In the genomic region with DNA sequence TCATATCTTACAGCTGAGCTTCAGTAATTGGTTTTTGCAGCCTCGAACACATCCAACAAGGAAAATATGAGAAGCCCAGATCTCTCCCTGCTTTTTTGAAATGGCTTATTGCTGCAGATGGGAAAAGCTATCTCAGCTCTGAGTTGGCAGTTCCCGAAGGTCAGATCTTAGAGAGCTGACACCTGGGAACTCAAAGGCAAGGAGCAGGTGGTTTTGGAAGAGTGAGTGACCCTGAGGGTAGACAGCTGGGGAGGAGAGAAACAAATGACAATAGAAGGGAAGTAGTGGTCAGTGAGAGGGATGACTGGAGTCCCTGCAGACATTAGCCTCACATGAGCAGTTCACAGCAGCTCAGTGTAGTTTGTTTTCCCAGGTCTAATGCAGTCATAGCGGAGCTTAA, we compare ENCODE assay signal across 21 cellular contexts.
"Had no signal": no experiment of that assay in that cellular context is flagged by ENCODE, and none has a peak within 500 bp of the region (broad histone marks: within the 10 kb centered on the region; RNA-seq: fewer than 3 reads in every experiment).

No MANE protein-coding gene starts in this region.

- H3K4me3 Mint-ChIP-seq: activated CD8-positive, alpha-beta T cell treated with anti-CD3 and anti-CD28 coated beads, Interleukin-2, amount 10 ng/mL, durations not matched to agents 7 days and 5 days; activated T-cell treated with anti-CD3 and anti-CD28 coated beads, Interleukin-2, amount 50 U/mL, for 72 hours; natural killer cell; T-helper 1 cell treated with Interleukin-12 subunit alpha and Interleukin-12 subunit beta and Interleukin-4 antibody, amounts not matched to agents 30 μg/mL and 1 μg/mL, for 36 hours; WTC11 had no signal

- DNase-seq: activated CD4-positive, alpha-beta T cell treated with anti-CD3 and anti-CD28 coated beads for 48 hours; activated CD8-positive, alpha-beta memory T cell treated with anti-CD3 and anti-CD28 coated beads, Interleukin-2, amount 50 U/mL, for 4 hours; activated CD8-positive, alpha-beta T cell treated with anti-CD3 and anti-CD28 coated beads, Interleukin-2, amount 10 ng/mL, durations not matched to agents 7 days and 5 days; activated gamma-delta T cell; activated T-cell treated with anti-CD3 and anti-CD28 coated beads, Interleukin-2, amount 50 U/mL, for 72 hours; caudate nucleus; colonic mucosa; esophagus squamous epithelium; islet precursor cell; left ventricle myocardium inferior; natural killer cell; occipital lobe; sigmoid colon; spleen; stomach had no signal

- H3K9me3 Mint-ChIP-seq: activated naive CD4-positive, alpha-beta T cell treated with anti-CD3 and anti-CD28 coated beads, Interleukin-2, amount 50 U/mL, for 72 hours; activated T-cell treated with anti-CD3 and anti-CD28 coated beads, Interleukin-2, amount 50 U/mL, for 72 hours; natural killer cell; T-helper 1 cell treated with Interleukin-12 subunit alpha and Interleukin-12 subunit beta and Interleukin-4 antibody, amounts not matched to agents 30 μg/mL and 1 μg/mL, for 36 hours had no signal

- H3K27ac ChIP-seq: colonic mucosa, esophagus squamous epithelium, hepatocyte, left ventricle myocardium inferior, prostate gland, sigmoid colon, spleen, stomach, thoracic aorta had no signal

- H3K27ac Mint-ChIP-seq: activated CD8-positive, alpha-beta T cell treated with anti-CD3 and anti-CD28 coated beads, Interleukin-2, amount 10 ng/mL, durations not matched to agents 7 days and 5 days; activated naive CD4-positive, alpha-beta T cell treated with anti-CD3 and anti-CD28 coated beads, Interleukin-2, amount 50 U/mL, for 72 hours; activated T-cell treated with anti-CD3 and anti-CD28 coated beads, Interleukin-2, amount 50 U/mL, for 72 hours; natural killer cell; T-helper 1 cell treated with Interleukin-12 subunit alpha and Interleukin-12 subunit beta and Interleukin-4 antibody, amounts not matched to agents 30 μg/mL and 1 μg/mL, for 36 hours; WTC11 had no signal

- ATAC-seq: activated CD8-positive, alpha-beta T cell treated with anti-CD3 and anti-CD28 coated beads, Interleukin-2, amount 10 ng/mL, durations not matched to agents 7 days and 5 days; activated naive CD4-positive, alpha-beta T cell treated with anti-CD3 and anti-CD28 coated beads, Interleukin-2, amount 50 U/mL, for 72 hours; activated T-cell treated with anti-CD3 and anti-CD28 coated beads, Interleukin-2, amount 50 U/mL, for 72 hours; WTC11 had no signal

- H3K36me3 Mint-ChIP-seq: activated naive CD4-positive, alpha-beta T cell treated with anti-CD3 and anti-CD28 coated beads, Interleukin-2, amount 50 U/mL, for 72 hours; natural killer cell; WTC11 had no signal

- H3K4me1 ChIP-seq: colonic mucosa, esophagus squamous epithelium, left ventricle myocardium inferior, prostate gland, sigmoid colon, spleen, stomach had no signal

- H2AFZ ChIP-seq: hepatocyte had no signal

- H3K9me3 ChIP-seq: colonic mucosa, esophagus squamous epithelium, left ventricle myocardium inferior, prostate gland, sigmoid colon, spleen, stomach, thoracic aorta had no signal

- H3K27me3 ChIP-seq: colonic mucosa, esophagus squamous epithelium, hepatocyte, sigmoid colon, spleen, stomach had no signal

- H3K4me1 Mint-ChIP-seq: natural killer cell had no signal

- H3K79me2 ChIP-seq: hepatocyte had no signal

- H3K4me2 ChIP-seq: hepatocyte had no signal
